Comparison of ENCODE assay signal across 1 cellular context in genomic region chr20:59031326-59032022, GRCh38.
TF ChIP-seq lines count a peak whose summit lies in the region.

No MANE protein-coding gene starts in this region.

TF ChIP-seq in HepG2, 621 proteins besides CTCF, POLR2A, EP300 and RAD21 (continued from another document):
- TF ChIP-seq HINFP (CRISPR knock-in tag; IDR thresholded peaks at IDR 0.05; ENCODE audit: low read depth) (0 out of 2 replicates have a peak, but pooled peaks have one; percentile 65), ZNF670 (CRISPR knock-in tag; IDR thresholded peaks at IDR 0.05; ENCODE audit: borderline replicate concordance) (no peak; the same call in 1 of the 2 replicates), ZFP36L1 (CRISPR knock-in tag; IDR thresholded peaks at IDR 0.05) (0 out of 2 replicates have a peak, but pooled peaks have one; percentile 3), DPF2 (CRISPR knock-in tag; IDR thresholded peaks at IDR 0.05; ENCODE audit: borderline replicate concordance, low read depth) (0 out of 2 replicates have a peak, but pooled peaks have one; percentile 25), HOXA9 (CRISPR knock-in tag; IDR thresholded peaks at IDR 0.05; ENCODE audit: borderline replicate concordance) (0 out of 2 replicates have a peak, but pooled peaks have one; percentile 4), PRPF4 (IDR thresholded peaks at IDR 0.05; ENCODE audit: low read depth, low read length, poor library complexity, severe bottlenecking) (peak; percentile 94), NONO (IDR thresholded peaks at IDR 0.05) (no peak), NONO (CRISPR knock-in tag; conservative IDR thresholded peaks at IDR 0.05) (no peak), DR1 (CRISPR knock-in tag; IDR thresholded peaks at IDR 0.05) (no peak), GLI4 (CRISPR knock-in tag; IDR thresholded peaks at IDR 0.05; ENCODE audit: borderline replicate concordance) (peak; percentile 14; the same call in 1 of the 2 replicates), AFF4 (CRISPR knock-in tag; IDR thresholded peaks at IDR 0.05) (0 out of 2 replicates have a peak, but pooled peaks have one; percentile 90), EHMT2 (IDR thresholded peaks at IDR 0.05; ENCODE audit: borderline replicate concordance, low read depth, low read length) (0 out of 2 replicates have a peak, but pooled peaks have one; percentile 44), HMG20B (CRISPR knock-in tag; conservative IDR thresholded peaks at IDR 0.05) (peak; percentile 12; the same call in 1 of the 2 replicates), GLMP (CRISPR knock-in tag; IDR thresholded peaks at IDR 0.05; ENCODE audit: borderline replicate concordance) (peak; percentile 76; the same call in 1 of the 2 replicates), E2F1 (CRISPR knock-in tag; IDR thresholded peaks at IDR 0.05) (0 out of 2 replicates have a peak, but pooled peaks have one; percentile 20), NFATC3 (CRISPR knock-in tag; IDR thresholded peaks at IDR 0.05) (peak; percentile 84; the same call in 1 of the 2 replicates), PITX1 (CRISPR knock-in tag; IDR thresholded peaks at IDR 0.05) (0 out of 2 replicates have a peak, but pooled peaks have one; percentile 1), ZNF354B (CRISPR knock-in tag; IDR thresholded peaks at IDR 0.05) (peak; percentile 57), JUN (CRISPR knock-in tag; IDR thresholded peaks at IDR 0.05) (no peak), HMGXB4 (CRISPR knock-in tag; IDR thresholded peaks at IDR 0.05; ENCODE audit: borderline replicate concordance in 1 of 2, low read depth in 1 of 2) (peak in 1 of 2 experiments; percentile 7; a peak in 1 of 4 replicates), CERS6 (CRISPR knock-in tag; IDR thresholded peaks at IDR 0.05) (0 out of 2 replicates have a peak, but pooled peaks have one; percentile 4), CEBPG (CRISPR knock-in tag; IDR thresholded peaks at IDR 0.05) (no peak), USF2 (IDR thresholded peaks at IDR 0.05; ENCODE audit: low read depth, low read length) (peak; percentile 29; the same call in 1 of the 2 replicates), USF2 (CRISPR knock-in tag; IDR thresholded peaks at IDR 0.05; ENCODE audit: borderline replicate concordance) (peak; percentile 81; the same call in 1 of the 2 replicates), ETV5 (CRISPR knock-in tag; IDR thresholded peaks at IDR 0.05; ENCODE audit: borderline replicate concordance) (0 out of 2 replicates have a peak, but pooled peaks have one; percentile 10), ZSCAN22 (CRISPR knock-in tag; IDR thresholded peaks at IDR 0.05) (0 out of 2 replicates have a peak, but pooled peaks have one; percentile 29), ZNF264 (CRISPR knock-in tag; IDR thresholded peaks at IDR 0.05) (peak; percentile 14; the same call in 1 of the 2 replicates), HNF4A (CRISPR knock-in tag; IDR thresholded peaks at IDR 0.05) (0 out of 2 replicates have a peak, but pooled peaks have one; percentile 5), GZF1 (CRISPR knock-in tag; IDR thresholded peaks at IDR 0.05) (0 out of 2 replicates have a peak, but pooled peaks have one; percentile 2), ZFP41 (CRISPR knock-in tag; IDR thresholded peaks at IDR 0.05; ENCODE audit: borderline replicate concordance) (no peak), U2AF1 (optimal IDR thresholded peaks at IDR 0.05; ENCODE audit: low read depth, low read length) (no peak), ZNF30 (CRISPR knock-in tag; IDR thresholded peaks at IDR 0.05) (no peak; the same call in 1 of the 2 replicates), ZZZ3 (CRISPR knock-in tag; IDR thresholded peaks at IDR 0.05; ENCODE audit: borderline replicate concordance) (0 out of 2 replicates have a peak, but pooled peaks have one; percentile 12), CAMTA2 (CRISPR knock-in tag; IDR thresholded peaks at IDR 0.05; ENCODE audit: borderline replicate concordance) (0 out of 2 replicates have a peak, but pooled peaks have one; percentile 12), ZBTB7B (CRISPR knock-in tag; IDR thresholded peaks at IDR 0.05) (peak; percentile 5; the same call in 1 of the 2 replicates), MTERF4 (CRISPR knock-in tag; IDR thresholded peaks at IDR 0.05) (peak; percentile 96; the same call in 1 of the 2 replicates), ATF6 (CRISPR knock-in tag; conservative IDR thresholded peaks at IDR 0.05) (0 out of 2 replicates have a peak, but pooled peaks have one; percentile 24), ZBTB38 (CRISPR knock-in tag; IDR thresholded peaks at IDR 0.05) (peak; percentile 100), CENPX (CRISPR knock-in tag; IDR thresholded peaks at IDR 0.05) (no peak), HNRNPL (IDR thresholded peaks at IDR 0.05; ENCODE audit: low read depth, low read length) (no peak), ZNF768 (CRISPR knock-in tag; IDR thresholded peaks at IDR 0.05) (no peak), ZNF33B (CRISPR knock-in tag; IDR thresholded peaks at IDR 0.05) (peak; percentile 60; the same call in 1 of the 2 replicates)
